ENCODE assay signal across 9 cellular contexts in genomic region chr3:131053021-131053420, GRCh38. TPM values are rescaled to one million over a fixed set of nuclear protein-coding genes. Genes with fewer than 3 reads are reported as not detected.
A peak's percentile ranks its signal among the peaks of the same experiment; 100 is the strongest.
DNase-seq lines count a peak whose midpoint lies in the region; ATAC-seq, FAIRE-seq and TF ChIP-seq lines count a peak whose summit lies in the region.
"Had no signal": no experiment of that assay in that cellular context is flagged by ENCODE, and none has a peak within 500 bp of the region (broad histone marks: within the 10 kb centered on the region; RNA-seq: fewer than 3 reads in every experiment).

No MANE protein-coding gene starts in this region.

- H3K27me3 ChIP-seq in DND-41 (ENCODE audit: insufficient read depth, low read length, poor library complexity) (no peaks in the 10 kb centered on the region), Loucy (ENCODE audit: insufficient read depth, low read length, poor library complexity, severe bottlenecking) (no peaks in the 10 kb centered on the region), K562 (ENCODE audit: control insufficient read depth in 2 of 2, insufficient read depth in 2 of 2, low read length in 2 of 2) (no peaks in the 10 kb centered on the region)

- POLR2A ChIA-PET in K562 (lab: Yijun Ruan, JAX) = no interaction called here

- H3K9ac ChIP-seq in DND-41 (ENCODE audit: low read depth, low read length) (no peak overlapping the region), Loucy (ENCODE audit: low read depth, low read length, poor library complexity, severe bottlenecking) (no peak overlapping the region), K562 (ENCODE audit: insufficient read depth in 1 of 2, low read depth in 2 of 2, low read length in 2 of 2) (no peak overlapping the region)

- WGBS in K562 (ENCODE audit: insufficient coverage, low coverage, missing lambda C conversion rate) = 4% methylated on average over 2 of the region's 2 CpGs

- in situ Hi-C loops in K562 (cut with MboI) = no loop called here

- no peaks in the 10 kb centered on the region for H3K4me1 ChIP-seq in DND-41 (ENCODE audit: insufficient read depth, low read length)
- no peaks in the 10 kb centered on the region for H3K4me1 ChIP-seq in Loucy (ENCODE audit: insufficient read depth, low read length, poor library complexity, severe bottlenecking)
- no peaks in the 10 kb centered on the region for H3K4me1 ChIP-seq in K562 (replicated peaks in 1 of 2; ENCODE audit: control insufficient read depth in 2 of 2, insufficient read depth in 2 of 2, low read length in 2 of 2)

- no TSS peak for BruUV-seq in K562 (replicated peaks; lab: Mats Ljungman, UMichigan)

- H3K36me3 ChIP-seq in DND-41 (ENCODE audit: insufficient read depth, low read length) (no peaks in the 10 kb centered on the region), Loucy (ENCODE audit: insufficient read depth, low read length) (no peaks in the 10 kb centered on the region), K562 (ENCODE audit: control insufficient read depth, insufficient read depth, low read length) (no peaks in the 10 kb centered on the region)

- no peak for TF ChIP-seq POLR2A in K562 (conservative IDR thresholded peaks at IDR 0.05)

- intact Hi-C loops in K562 (cut with micrococcal nuclease) = no loop called here

- H3K9me2 ChIP-seq in Loucy (replicated peaks; ENCODE audit: low read depth, low read length) = no peaks in the 10 kb centered on the region

- no peak overlapping the region for H3K4me3 ChIP-seq in DND-41 (ENCODE audit: low read depth in 1 of 2, low read length in 2 of 2)
- H3K4me3 ChIP-seq in Loucy (ENCODE audit: low read length, poor library complexity, severe bottlenecking) = no peak overlapping the region
- H3K4me3 ChIP-seq in K562 = no peak overlapping the region

- ATAC-seq in DND-41 (ENCODE audit: insufficient read depth, low read depth) = no peak
- no peak for ATAC-seq in K562
- ATAC-seq in HG02973 (IDR thresholded peaks at IDR 0.05; ENCODE audit: unreplicated experiment) = no peak

- no peaks in the 10 kb centered on the region for H3K79me2 ChIP-seq in DND-41 (ENCODE audit: insufficient read depth, low read length)
- H3K79me2 ChIP-seq in Loucy (ENCODE audit: insufficient read depth, low read length) = no peaks in the 10 kb centered on the region
- H3K79me2 ChIP-seq in K562 (ENCODE audit: control insufficient read depth, insufficient read depth, low read length) = no peaks in the 10 kb centered on the region

- no peak for FAIRE-seq in K562 (lab: Jason Lieb, UNC)

- H3K9me3 ChIP-seq in DND-41 (ENCODE audit: insufficient read depth, low read length, severe bottlenecking) = no peaks in the 10 kb centered on the region
- H3K9me3 ChIP-seq in Loucy (ENCODE audit: insufficient read depth, low read depth, low read length) = no peaks in the 10 kb centered on the region
- no peaks in the 10 kb centered on the region for H3K9me3 ChIP-seq in K562 (replicated peaks; ENCODE audit: control insufficient read depth, insufficient read depth, low read depth, low read length)

- CTCF ChIA-PET in K562 (lab: Yijun Ruan, JAX; ENCODE audit: low intra/inter-chr PET ratio) = no interaction called here

- H2AFZ ChIP-seq in DND-41 (ENCODE audit: low read depth, low read length) = no peak overlapping the region
- no peak overlapping the region for H2AFZ ChIP-seq in Loucy (ENCODE audit: low read length)
- no peak overlapping the region for H2AFZ ChIP-seq in K562 (ENCODE audit: low read depth, low read length)

- no peaks in the 10 kb centered on the region for H3K9me1 ChIP-seq in K562 (ENCODE audit: control insufficient read depth, insufficient read depth, low read length)

- DNase-seq in DND-41 (no peak), K562 (ENCODE audit: extremely low read depth in 1 of 4, low spot score in 3 of 4) (no peak), medulla oblongata (ENCODE audit: extremely low spot score) (peak; percentile 16), NCI-H510A (lab: John Stamatoyannopoulos, UW) (no peak), H4 (ENCODE audit: low spot score) (no peak)
- no peak for DNase-seq in stimulated activated CD4-positive, alpha-beta T cell treated with anti-CD3 and anti-CD28 coated beads, Interleukin-4, amount 100 ng/mL, for 1 hour
- DNase-seq: nephron progenitor cell had no signal

- no peak overlapping the region for H3K4me2 ChIP-seq in DND-41 (ENCODE audit: insufficient read depth, low read length)
- no peak overlapping the region for H3K4me2 ChIP-seq in Loucy (ENCODE audit: low read depth, low read length, poor library complexity, severe bottlenecking)
- H3K4me2 ChIP-seq in K562 (ENCODE audit: insufficient read depth, low read length) = no peak overlapping the region

- no peaks in the 10 kb centered on the region for H3F3A ChIP-seq in Loucy (ENCODE audit: low read depth)

- H3K27ac ChIP-seq in DND-41 (ENCODE audit: low read length) = no peak overlapping the region
- H3K27ac ChIP-seq in K562 (ENCODE audit: extremely low read depth, low read depth, low read length) = no peak overlapping the region

- peak; percentile 59 to 68 for TF ChIP-seq RAD21 in K562 (CRISPR knock-in tag; conservative IDR thresholded peaks at IDR 0.05 in 1 of 2, IDR thresholded peaks at IDR 0.05 in 1 of 2)

- no peak for TF ChIP-seq EP300 in K562 (IDR thresholded peaks at IDR 0.05; ENCODE audit: low read length)

- H4K20me1 ChIP-seq in DND-41 (ENCODE audit: insufficient read depth, low read length) = no peaks in the 10 kb centered on the region
- H4K20me1 ChIP-seq in Loucy (ENCODE audit: insufficient read depth, low read length, poor library complexity, severe bottlenecking) = no peaks in the 10 kb centered on the region
- H4K20me1 ChIP-seq in K562 (replicated peaks; ENCODE audit: control insufficient read depth, insufficient read depth, low read length) = no peaks in the 10 kb centered on the region

- peak; percentile 18 for TF ChIP-seq CTCF in DND-41 (IDR thresholded peaks at IDR 0.05; ENCODE audit: borderline replicate concordance, extremely low read depth, low read length, poor library complexity, severe bottlenecking)
- TF ChIP-seq CTCF in Loucy (conservative IDR thresholded peaks at IDR 0.05; ENCODE audit: low read length) = peak; percentile 70
- peak in 1 of 3 experiments; percentile 49; a peak in 2 of 6 replicates for TF ChIP-seq CTCF in K562 (IDR thresholded peaks at IDR 0.05 in 2 of 3, conservative IDR thresholded peaks at IDR 0.05 in 1 of 3; ENCODE audit: insufficient read depth in 2 of 3, low read depth in 1 of 3, low read length in 3 of 3)

TF ChIP-seq in K562, 482 proteins besides CTCF, POLR2A, EP300 and RAD21 (continues in another document):
- TF ChIP-seq ZNF764 (CRISPR knock-in tag; IDR thresholded peaks at IDR 0.05; ENCODE audit: low read depth) (no peak), U2AF2 (optimal IDR thresholded peaks at IDR 0.05; ENCODE audit: low read depth, low read length) (no peak), NFIX (CRISPR knock-in tag; IDR thresholded peaks at IDR 0.05; ENCODE audit: low read depth) (no peak)

RNA-seq across cellular contexts. Expression of gene NEK11, which starts 26.3 kb away (rescaled TPM):
- total RNA-seq in K562 (2011; cell fraction: chromatin; rRNA removed; ENCODE audit: low replicate concordance) = 1.3 and 3.1 TPM in 2 replicates
- 0.67 and 1.1 TPM in 2 replicates for total RNA-seq in K562 (2011; cell fraction: nucleolus; rRNA removed)
- 2.6 and 4.4 TPM in 2 replicates for total RNA-seq in K562 (2011; cell fraction: nucleoplasm; rRNA removed)
- total RNA-seq in K562 (2014; rRNA removed) = 0.69 and 1.0 TPM in 2 replicates
- 0.87 and 0.99 TPM in 2 replicates for total RNA-seq in K562 (2014; rRNA removed; fragmentation: Illumina TruSeq; extraction: Trizol)
- total RNA-seq in K562 (2015; rRNA removed; fragmentation: Illumina TruSeq; extraction: Trizol) = 1.3 and 1.5 TPM in 2 replicates
- 1.1 and 1.2 TPM in 2 replicates for total RNA-seq in K562 (2021)
- polyA plus RNA-seq in K562 (2011; rRNA removed) = 0.68 and 0.99 TPM in 2 replicates
- 0.21 and 0.25 TPM in 2 replicates for polyA plus RNA-seq in K562 (2011; cell fraction: cytosol; rRNA removed)
- 0.74 TPM in 2 replicates for polyA plus RNA-seq in K562 (2011; cell fraction: nucleus; rRNA removed)
- polyA plus RNA-seq in K562 (2012) = 0.78 and 1.0 TPM in 2 replicates
- 0.62 and 0.85 TPM in 2 replicates for polyA plus RNA-seq in K562 (2014; fragmentation: Illumina TruSeq; extraction: Trizol)
- polyA plus RNA-seq in K562 (2014; fragmentation: Nextera tagmentation; extraction: Ambion mirVana) = under 1 TPM; 0.28 to 0.63 TPM
- 0.59 and 1.2 TPM in 2 replicates for polyA plus RNA-seq in K562 (2014; rRNA removed)
- 0.84 and 2.2 TPM in 2 replicates for polyA minus RNA-seq in K562 (2011; rRNA and poly(A)+ RNA removed)
- polyA minus RNA-seq in K562 (2011; cell fraction: cytosol; rRNA and poly(A)+ RNA removed) = not detected in 2 replicates
- 1.00 and 1.8 TPM in 2 replicates for polyA minus RNA-seq in K562 (2011; cell fraction: nucleus; rRNA and poly(A)+ RNA removed)
- 1.2 and 3.0 TPM in 2 replicates for total RNA-seq in H4 (2014; rRNA removed; shearing (Covaris generic))

RNA-seq across cellular contexts. Expression of gene ASTE1, which starts 26.4 kb away (rescaled TPM):
- 8.1 and 17.6 TPM in 2 replicates for total RNA-seq in K562 (2011; cell fraction: chromatin; rRNA removed; ENCODE audit: low replicate concordance)
- total RNA-seq in K562 (2011; cell fraction: nucleolus; rRNA removed) = 6.7 and 7.2 TPM in 2 replicates
- 8.9 and 9.9 TPM in 2 replicates for total RNA-seq in K562 (2011; cell fraction: nucleoplasm; rRNA removed)
- total RNA-seq in K562 (2014; rRNA removed) (3.6 and 4.4 TPM in 2 replicates), K562 (2014; rRNA removed; fragmentation: Illumina TruSeq; extraction: Trizol) (6.7 and 6.9 TPM in 2 replicates), K562 (2015; rRNA removed; fragmentation: Illumina TruSeq; extraction: Trizol) (7.3 and 8.6 TPM in 2 replicates), K562 (2021) (4.7 and 5.4 TPM in 2 replicates)
- polyA plus RNA-seq in K562 (2011; rRNA removed) (7.0 and 10.1 TPM in 2 replicates), K562 (2014; fragmentation: Illumina TruSeq; extraction: Trizol) (4.7 and 6.6 TPM in 2 replicates), K562 (2014; fragmentation: Nextera tagmentation; extraction: Ambion mirVana) (10 to 100 TPM; 10.1 to 12.1 TPM), K562 (2014; rRNA removed) (3.5 and 5.4 TPM in 2 replicates)
- polyA plus RNA-seq in K562 (2011; cell fraction: cytosol; rRNA removed) = 4.5 and 4.7 TPM in 2 replicates
- polyA plus RNA-seq in K562 (2011; cell fraction: nucleus; rRNA removed) = 5.4 and 6.3 TPM in 2 replicates
- polyA plus RNA-seq in K562 (2012) = 4.1 and 5.0 TPM in 2 replicates
- 14.7 and 15.4 TPM in 2 replicates for polyA minus RNA-seq in K562 (2011; rRNA and poly(A)+ RNA removed)
- 3.2 and 3.9 TPM in 2 replicates for polyA minus RNA-seq in K562 (2011; cell fraction: cytosol; rRNA and poly(A)+ RNA removed)
- polyA minus RNA-seq in K562 (2011; cell fraction: nucleus; rRNA and poly(A)+ RNA removed) = 11.7 and 22.1 TPM in 2 replicates
- 6.8 and 9.1 TPM in 2 replicates for total RNA-seq in H4 (2014; rRNA removed; shearing (Covaris generic))
